Comparison of ENCODE assay signal across 1 cellular context in genomic region chr11:130916238-130916855, GRCh38.
TF ChIP-seq lines count a peak whose summit lies in the region.

Gene SNX19 (minus strand): TSS chr11:130916479. CDS start chr11:130915939, 540 bp downstream.

TF ChIP-seq in GM12878, 131 proteins besides CTCF, POLR2A, EP300 and RAD21 (continued from another document and continues in another):
- no peak for TF ChIP-seq REST (IDR thresholded peaks at IDR 0.05; ENCODE audit: low read depth, low read length)
- TF ChIP-seq BRCA1 (IDR thresholded peaks at IDR 0.05; ENCODE audit: low read depth, low read length), result no peak
- peak; percentile 82; the same call in 1 of the 2 replicates for TF ChIP-seq POLR2AphosphoS2 (IDR thresholded peaks at IDR 0.05; ENCODE audit: low read depth, low read length)
- TF ChIP-seq STAT1 (conservative IDR thresholded peaks at IDR 0.05), result peak; percentile 48; the same call in 1 of the 2 replicates
- no peak for TF ChIP-seq KAT2A (conservative IDR thresholded peaks at IDR 0.05; ENCODE audit: control insufficient read depth, low read depth, low read length)
- TF ChIP-seq MEF2A (IDR thresholded peaks at IDR 0.05; ENCODE audit: insufficient read depth, low read depth, low read length), result 0 out of 2 replicates have a peak, but pooled peaks have one; percentile 43
- no peak for TF ChIP-seq RAD51 (IDR thresholded peaks at IDR 0.05)
- TF ChIP-seq ZNF687 (IDR thresholded peaks at IDR 0.05), result peak; percentile 91
- no peak for TF ChIP-seq CUX1 (IDR thresholded peaks at IDR 0.05; ENCODE audit: insufficient replicate concordance, low read depth, low read length)
- no peak for TF ChIP-seq ATF7 (IDR thresholded peaks at IDR 0.05; ENCODE audit: low read depth)
- no peak for TF ChIP-seq BCL11A (IDR thresholded peaks at IDR 0.05; ENCODE audit: low read depth, low read length)
- no peak for TF ChIP-seq PAX8 (IDR thresholded peaks at IDR 0.05)
- peak; percentile 44; the same call in 1 of the 2 replicates for TF ChIP-seq NR2F1 (conservative IDR thresholded peaks at IDR 0.05)
- peak; percentile 96 for TF ChIP-seq LARP7 (IDR thresholded peaks at IDR 0.05)
- TF ChIP-seq FOS (IDR thresholded peaks at IDR 0.05; ENCODE audit: borderline replicate concordance, extremely low read depth, insufficient read length), result no peak
- TF ChIP-seq GABPA (IDR thresholded peaks at IDR 0.05; ENCODE audit: low read depth), result peak; percentile 76
- peak; percentile 80; the same call in 1 of the 2 replicates for TF ChIP-seq CREB1 (IDR thresholded peaks at IDR 0.05; ENCODE audit: low read depth)
- peak; percentile 100 for TF ChIP-seq SMARCA5 (IDR thresholded peaks at IDR 0.05)
- no peak for TF ChIP-seq BCLAF1 (IDR thresholded peaks at IDR 0.05)
- no peak for TF ChIP-seq SMAD1 (IDR thresholded peaks at IDR 0.05; ENCODE audit: low read depth, partially characterized antibody)
- no peak for TF ChIP-seq CBX3 (IDR thresholded peaks at IDR 0.05; ENCODE audit: borderline replicate concordance, low read depth)
- no peak for TF ChIP-seq NFIC (IDR thresholded peaks at IDR 0.05; ENCODE audit: low read depth, low read length)
- no peak for TF ChIP-seq EED (IDR thresholded peaks at IDR 0.05; ENCODE audit: low read depth)
- no peak for TF ChIP-seq IRF5 (IDR thresholded peaks at IDR 0.05; ENCODE audit: borderline replicate concordance)
- peak; percentile 71 for TF ChIP-seq CREM (IDR thresholded peaks at IDR 0.05; ENCODE audit: low read depth)
- TF ChIP-seq ASH2L (IDR thresholded peaks at IDR 0.05; ENCODE audit: borderline replicate concordance, low read depth), result no peak
- TF ChIP-seq MTA2 (IDR thresholded peaks at IDR 0.05; ENCODE audit: low read depth), result no peak
- no peak for TF ChIP-seq SRF (IDR thresholded peaks at IDR 0.05; ENCODE audit: low read depth in 2 of 2, low read length in 2 of 2)
- TF ChIP-seq CBX5 (IDR thresholded peaks at IDR 0.05; ENCODE audit: low read depth), result peak; percentile 54; the same call in 1 of the 2 replicates
- no peak for TF ChIP-seq CHD4 (IDR thresholded peaks at IDR 0.05)
- TF ChIP-seq NR2C2 (IDR thresholded peaks at IDR 0.05; ENCODE audit: borderline replicate concordance, control insufficient read depth, insufficient read length, low read depth), result no peak
- no peak for TF ChIP-seq ZBTB33 (IDR thresholded peaks at IDR 0.05)
- no peak for TF ChIP-seq MLLT1 (IDR thresholded peaks at IDR 0.05)
- 0 out of 2 replicates have a peak, but pooled peaks have one; percentile 66 for TF ChIP-seq RCOR1 (conservative IDR thresholded peaks at IDR 0.05; ENCODE audit: low read depth, low read length)
- TF ChIP-seq TCF3 (IDR thresholded peaks at IDR 0.05; ENCODE audit: borderline replicate concordance, insufficient read depth, low read depth, low read length), result 0 out of 2 replicates have a peak, but pooled peaks have one; percentile 41
- peak; percentile 82 for TF ChIP-seq TAF1 (IDR thresholded peaks at IDR 0.05; ENCODE audit: borderline replicate concordance, low read depth, low read length)
- no peak for TF ChIP-seq KDM1A (IDR thresholded peaks at IDR 0.05; ENCODE audit: borderline replicate concordance)
- TF ChIP-seq BHLHE40 (IDR thresholded peaks at IDR 0.05; ENCODE audit: borderline replicate concordance in 1 of 2, low read depth in 2 of 2, low read length in 1 of 2), result peak; percentile 71 to 87; a peak in 3 of 4 replicates
- no peak for TF ChIP-seq USF1 (IDR thresholded peaks at IDR 0.05; ENCODE audit: borderline replicate concordance, extremely low read length, insufficient read depth, low read depth, low read length)
